In genomic region chr6:145147559-145147958, GRCh38 we compare ENCODE assay signal across 13 cellular contexts.
DNase-seq lines count a peak whose midpoint lies in the region; ATAC-seq and TF ChIP-seq lines count a peak whose summit lies in the region.
"Had no signal": no experiment of that assay in that cellular context is flagged by ENCODE, and none has a peak within 500 bp of the region (broad histone marks: within the 10 kb centered on the region; RNA-seq: fewer than 3 reads in every experiment).

No MANE protein-coding gene starts in this region.

- H3K9me3 Mint-ChIP-seq in naive thymus-derived CD8-positive, alpha-beta T cell, result no peaks in the 10 kb centered on the region
- H3K9me3 Mint-ChIP-seq: activated CD4-positive, alpha-beta memory T cell treated with anti-CD3 and anti-CD28 coated beads for 36 hours; activated naive CD4-positive, alpha-beta T cell treated with anti-CD3 and anti-CD28 coated beads for 36 hours had no signal

- POLR2A ChIA-PET in RWPE1 (lab: Yijun Ruan, JAX; ENCODE audit: low non-redundant PET), result no interaction called here
- POLR2A ChIA-PET in naive thymus-derived CD8-positive, alpha-beta T cell (lab: Charles Lee), result no interaction called here

- H3K27ac ChIP-seq in ACC112 (ENCODE audit: low read depth, low read length) (peak overlapping the region; percentile 63), RWPE1 (no peak overlapping the region)
- H3K27ac ChIP-seq: skin epidermis, upper lobe of right lung had no signal

- ATAC-seq in left cardiac atrium, result peak; percentile 65 to 86
- ATAC-seq in HG02973 (IDR thresholded peaks at IDR 0.05; ENCODE audit: unreplicated experiment), result no peak
- ATAC-seq in naive thymus-derived CD8-positive, alpha-beta T cell, result no peak

- no peak for TF ChIP-seq CTCF in RWPE1 (conservative IDR thresholded peaks at IDR 0.05; ENCODE audit: low read depth)
- TF ChIP-seq CTCF in GM13976 (IDR thresholded peaks at IDR 0.05; ENCODE audit: borderline replicate concordance, control extremely low read depth, extremely low read depth, insufficient read depth, missing control alignments), result no peak

- DNase-seq in HCEC 1CT, result peak; percentile 88
- DNase-seq in RWPE1 (ENCODE audit: low spot score), result peak; percentile 28
- no peak for DNase-seq in left cardiac atrium
- DNase-seq in activated naive CD4-positive, alpha-beta T cell (lab: John Stamatoyannopoulos, UW), result no peak
- DNase-seq in GM13976 (ENCODE audit: low spot score), result no peak
- no peak for DNase-seq in naive thymus-derived CD8-positive, alpha-beta T cell
- DNase-seq: activated CD4-positive, alpha-beta memory T cell treated with anti-CD3 and anti-CD28 coated beads for 36 hours; activated naive CD4-positive, alpha-beta T cell treated with anti-CD3 and anti-CD28 coated beads for 36 hours; H7; upper lobe of right lung had no signal

- H3K27ac Mint-ChIP-seq in naive thymus-derived CD8-positive, alpha-beta T cell, result no peak overlapping the region
- H3K27ac Mint-ChIP-seq: activated CD4-positive, alpha-beta memory T cell treated with anti-CD3 and anti-CD28 coated beads for 36 hours; activated naive CD4-positive, alpha-beta T cell treated with anti-CD3 and anti-CD28 coated beads for 36 hours had no signal

- no peaks in the 10 kb centered on the region for H3K36me3 ChIP-seq in ACC112 (ENCODE audit: insufficient read depth, low read length)
- H3K36me3 ChIP-seq: upper lobe of right lung had no signal

- no peak overlapping the region for H3K4me3 ChIP-seq in ACC112 (ENCODE audit: low read depth, low read length)
- H3K4me3 ChIP-seq: skin epidermis, upper lobe of right lung had no signal

- H3K4me1 Mint-ChIP-seq in naive thymus-derived CD8-positive, alpha-beta T cell, result no peaks in the 10 kb centered on the region

- H3K4me3 Mint-ChIP-seq in naive thymus-derived CD8-positive, alpha-beta T cell, result no peak overlapping the region
- H3K4me3 Mint-ChIP-seq: activated CD4-positive, alpha-beta memory T cell treated with anti-CD3 and anti-CD28 coated beads for 36 hours; activated naive CD4-positive, alpha-beta T cell treated with anti-CD3 and anti-CD28 coated beads for 36 hours had no signal

- CTCF ChIA-PET in RWPE1 (lab: Yijun Ruan, JAX), result no interaction called here

- intact Hi-C loops in left cardiac atrium (cut with DNase I), result no loop called here

- H3K27me3 Mint-ChIP-seq in naive thymus-derived CD8-positive, alpha-beta T cell, result peaks cover 5 to 31% (median 9%) of the 10 kb centered on the region in 5 donors

- in situ Hi-C loops in GM13976 (cut with MboI; ENCODE audit: low sequenced_read_pairs, unreplicated experiment), result no loop called here

- H3K79me2 ChIP-seq in ACC112 (ENCODE audit: control insufficient read depth, insufficient read depth, low read length, unreplicated experiment), result no peaks in the 10 kb centered on the region

- peaks cover 28% of the 10 kb centered on the region for H3K4me1 ChIP-seq in ACC112 (ENCODE audit: control insufficient read depth, insufficient read depth, low read length, unreplicated experiment)
- H3K4me1 ChIP-seq: upper lobe of right lung had no signal

- H3K36me3 Mint-ChIP-seq in naive thymus-derived CD8-positive, alpha-beta T cell, result no peaks in the 10 kb centered on the region
- H3K36me3 Mint-ChIP-seq: activated CD4-positive, alpha-beta memory T cell treated with anti-CD3 and anti-CD28 coated beads for 36 hours had no signal

- H2AFZ ChIP-seq in ACC112 (ENCODE audit: low read length, unreplicated experiment), result no peak overlapping the region

- no peaks in the 10 kb centered on the region for H3K27me3 ChIP-seq in ACC112 (ENCODE audit: insufficient read depth, low read length)
- H3K27me3 ChIP-seq: upper lobe of right lung had no signal

Comparison
In these comparisons a context has a peak if more than half of its experiments do, and no peak if none do; other contexts are left out.
1. DNase-seq: peak in HCEC 1CT (single experiment) and RWPE1 (single experiment); none in left cardiac atrium (single experiment), activated naive CD4-positive, alpha-beta T cell (0 of 4), GM13976 (single experiment) and naive thymus-derived CD8-positive, alpha-beta T cell (0 of 10).
2. ATAC-seq: peak in left cardiac atrium (2 of 2); none in HG02973 (single experiment) and naive thymus-derived CD8-positive, alpha-beta T cell (0 of 2).